In the genomic region with DNA sequence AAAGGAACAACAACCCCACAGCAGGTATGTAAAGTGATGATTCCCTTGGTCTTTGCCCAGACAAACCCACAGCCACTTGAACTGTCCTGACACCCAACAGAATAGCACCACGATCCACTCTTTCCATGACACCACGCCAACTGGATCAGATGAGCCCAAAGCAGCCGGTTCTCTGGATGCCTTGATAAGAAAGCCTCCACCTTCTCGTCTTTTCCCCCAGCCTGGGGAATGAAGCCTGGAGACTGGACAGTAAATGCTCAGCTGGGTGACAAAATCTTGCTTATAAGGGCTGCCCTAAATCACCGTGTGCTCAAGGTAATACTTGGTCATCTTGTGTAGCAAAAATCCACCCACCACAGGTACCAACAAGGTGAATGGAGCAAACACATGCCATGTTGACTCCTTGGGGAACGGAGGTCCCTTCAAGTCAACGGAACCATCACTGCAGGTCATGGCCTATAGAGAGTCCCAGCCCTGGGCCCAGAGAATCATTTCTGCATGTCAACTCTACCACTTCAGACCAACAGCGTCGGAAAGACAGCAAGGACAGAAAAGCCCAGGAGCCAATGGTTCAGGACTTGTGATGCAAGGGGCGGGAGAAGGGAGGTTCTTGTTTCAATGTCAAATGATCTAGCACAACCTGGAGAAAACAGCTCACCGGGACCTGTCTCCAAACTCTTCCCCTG, we compare ENCODE assay signal across 26 cellular contexts. TPM values are rescaled to one million over a fixed set of nuclear protein-coding genes. Genes with fewer than 3 reads are reported as not detected.
A peak's percentile ranks its signal among the peaks of the same experiment; 100 is the strongest.
DNase-seq lines count a peak whose midpoint lies in the region; ATAC-seq, FAIRE-seq and TF ChIP-seq lines count a peak whose summit lies in the region.
"Had no signal": no experiment of that assay in that cellular context is flagged by ENCODE, and none has a peak within 500 bp of the region (broad histone marks: within the 10 kb centered on the region; RNA-seq: fewer than 3 reads in every experiment).

No MANE protein-coding gene starts in this region.

- H2AFZ ChIP-seq in K562 (ENCODE audit: low read depth, low read length) = no peak overlapping the region

- no peak overlapping the region for H3K4me2 ChIP-seq in BLaER1
- H3K4me2 ChIP-seq in K562 (ENCODE audit: insufficient read depth, low read length) = no peak overlapping the region; the same call in 1 of the 2 replicates

- no peaks in the 10 kb centered on the region for H3K9me1 ChIP-seq in K562 (ENCODE audit: control insufficient read depth, insufficient read depth, low read length)

- no peak for TF ChIP-seq CTCF in K562 (IDR thresholded peaks at IDR 0.05 in 2 of 3, conservative IDR thresholded peaks at IDR 0.05 in 1 of 3; ENCODE audit: insufficient read depth in 2 of 3, low read depth in 1 of 3, low read length in 3 of 3)

- no peak for TF ChIP-seq EP300 in K562 (IDR thresholded peaks at IDR 0.05; ENCODE audit: low read length)

- peaks cover 44% of the 10 kb centered on the region for H3K36me3 Mint-ChIP-seq in activated CD8-positive, alpha-beta memory T cell treated with anti-CD3 and anti-CD28 coated beads, Interleukin-2, amount 10 ng/mL, durations not matched to agents 7 days and 5 days
- H3K36me3 Mint-ChIP-seq: CD4-positive, CD25-positive, alpha-beta regulatory T cell had no signal

- peak overlapping the region; percentile 33; the same call in 1 of the 2 replicates for H3K27ac ChIP-seq in BLaER1
- no peak overlapping the region for H3K27ac ChIP-seq in K562 (ENCODE audit: extremely low read depth, low read depth, low read length)
- no peak overlapping the region for H3K27ac ChIP-seq in SJCRH30
- H3K27ac ChIP-seq: RWPE1 had no signal

- 43% methylated on average over 11 of the region's 11 CpGs for WGBS in K562 (ENCODE audit: insufficient coverage, low coverage, missing lambda C conversion rate)

- H3K9me3 ChIP-seq in BLaER1 (peaks cover 31% of the 10 kb centered on the region), K562 (replicated peaks; ENCODE audit: control insufficient read depth, insufficient read depth, low read depth, low read length) (no peaks in the 10 kb centered on the region), SJCRH30 (replicated peaks) (no peaks in the 10 kb centered on the region)
- H3K9me3 ChIP-seq: BE2C had no signal

- POLR2A ChIA-PET in K562 (lab: Yijun Ruan, JAX) = interaction anchor here (1.8 kb wide), 1 partner anchor 11 kb away, joined by 7 read pairs; no protein-coding TSS in a partner anchor

- H3K79me2 ChIP-seq in K562 (ENCODE audit: control insufficient read depth, insufficient read depth, low read length) = peaks cover 29% of the 10 kb centered on the region

- H3K9ac ChIP-seq in BLaER1 = no peak overlapping the region
- H3K9ac ChIP-seq in K562 (ENCODE audit: insufficient read depth in 1 of 2, low read depth in 2 of 2, low read length in 2 of 2) = no peak overlapping the region

- DNase-seq in activated CD8-positive, alpha-beta memory T cell treated with anti-CD3 and anti-CD28 coated beads, Interleukin-2, amount 10 ng/mL, durations not matched to agents 7 days and 5 days = no peak
- no peak for DNase-seq in activated CD8-positive, alpha-beta memory T cell treated with anti-CD3 and anti-CD28 coated beads, Interleukin-2, amount 50 U/mL, for 4 hours
- DNase-seq in H7 (peak; percentile 12), K562 (ENCODE audit: extremely low read depth in 1 of 4, low spot score in 3 of 4) (no peak), SJCRH30 (no peak), NCI-H1092 treated with DMSO at 0.1 percent for 48 hours (lab: John Stamatoyannopoulos, UW) (no peak)
- DNase-seq: BE2C; CD4-positive, CD25-positive, alpha-beta regulatory T cell; COR-L47; DMS 273 treated with DMSO at 0.1 percent for 48 hours; DMS79 treated with DMSO at 0.1 percent for 48 hours; H9; HFFc6; MM.1S; NCI-H1048; NCI-H1436; NCI-H2029; NCI-H226; NCI-H524; NCI-H774; NK-92 treated with Interleukin-12 subunit alpha and Interleukin-12 subunit beta, amount 100 ng/mL, for 24 hours; SIG-M5 had no signal

- no peak for ATAC-seq in activated CD8-positive, alpha-beta memory T cell treated with anti-CD3 and anti-CD28 coated beads, Interleukin-2, amount 10 ng/mL, durations not matched to agents 7 days and 5 days
- ATAC-seq in K562 = no peak
- ATAC-seq: GM12878 had no signal

- in situ Hi-C loops in K562 (cut with MboI) = no loop called here

- intact Hi-C loops in K562 (cut with micrococcal nuclease) = no loop called here

- H3K4me1 ChIP-seq in BLaER1 (peaks cover 67% of the 10 kb centered on the region), K562 (replicated peaks in 1 of 2; ENCODE audit: control insufficient read depth in 2 of 2, insufficient read depth in 2 of 2, low read length in 2 of 2) (peaks cover 12 to 25% of the 10 kb centered on the region in 2 experiments; a peak in 4 of 5 replicates), SJCRH30 (peaks cover 34% of the 10 kb centered on the region)
- H3K4me1 ChIP-seq: BE2C had no signal

- peaks cover 65% of the 10 kb centered on the region for H3K4me1 Mint-ChIP-seq in activated CD8-positive, alpha-beta memory T cell treated with anti-CD3 and anti-CD28 coated beads, Interleukin-2, amount 10 ng/mL, durations not matched to agents 7 days and 5 days

- H3K9me3 Mint-ChIP-seq in activated CD8-positive, alpha-beta memory T cell treated with anti-CD3 and anti-CD28 coated beads, Interleukin-2, amount 10 ng/mL, durations not matched to agents 7 days and 5 days (ENCODE audit: low read depth) = no peaks in the 10 kb centered on the region
- H3K9me3 Mint-ChIP-seq: CD4-positive, CD25-positive, alpha-beta regulatory T cell; H9 had no signal

- no peaks in the 10 kb centered on the region for H4K20me1 ChIP-seq in BLaER1
- no peaks in the 10 kb centered on the region for H4K20me1 ChIP-seq in K562 (replicated peaks; ENCODE audit: control insufficient read depth, insufficient read depth, low read length)

- CTCF ChIA-PET in activated CD8-positive, alpha-beta memory T cell treated with anti-CD3 and anti-CD28 coated beads, Interleukin-2, amount 10 ng/mL, durations not matched to agents 7 days and 5 days (lab: Charles Lee) = interaction anchor here (2.1 kb wide), 1 partner anchor 10 kb away, joined by 10 read pairs; no protein-coding TSS in a partner anchor
- CTCF ChIA-PET in K562 (lab: Yijun Ruan, JAX; ENCODE audit: low intra/inter-chr PET ratio) = no interaction called here

- H3K4me3 ChIP-seq in BLaER1 (no peak overlapping the region), H7 (ENCODE audit: insufficient read depth, low read depth, low read length) (no peak overlapping the region), K562 (no peak overlapping the region), SJCRH30 (no peak overlapping the region)
- H3K4me3 ChIP-seq: GM12878 had no signal

- H3K4me3 Mint-ChIP-seq in activated CD8-positive, alpha-beta memory T cell treated with anti-CD3 and anti-CD28 coated beads, Interleukin-2, amount 10 ng/mL, durations not matched to agents 7 days and 5 days = no peak overlapping the region
- H3K4me3 Mint-ChIP-seq: CD4-positive, CD25-positive, alpha-beta regulatory T cell; H9; HFFc6 had no signal

- peak overlapping the region; percentile 50 for H3K27ac Mint-ChIP-seq in activated CD8-positive, alpha-beta memory T cell treated with anti-CD3 and anti-CD28 coated beads, Interleukin-2, amount 10 ng/mL, durations not matched to agents 7 days and 5 days
- H3K27ac Mint-ChIP-seq: CD4-positive, CD25-positive, alpha-beta regulatory T cell; H9; HFFc6 had no signal

- H3K27me3 ChIP-seq in BLaER1 = no peaks in the 10 kb centered on the region
- no peaks in the 10 kb centered on the region for H3K27me3 ChIP-seq in H7 (ENCODE audit: control insufficient read depth, insufficient read depth, low read length)
- no peaks in the 10 kb centered on the region for H3K27me3 ChIP-seq in K562 (ENCODE audit: control insufficient read depth in 2 of 2, insufficient read depth in 2 of 2, low read length in 2 of 2)
- H3K27me3 ChIP-seq in SJCRH30 = no peaks in the 10 kb centered on the region
- H3K27me3 ChIP-seq: BE2C had no signal

- TF ChIP-seq RAD21 in K562 (CRISPR knock-in tag; conservative IDR thresholded peaks at IDR 0.05 in 1 of 2, IDR thresholded peaks at IDR 0.05 in 1 of 2) = no peak

- BruUV-seq in K562 (replicated peaks; lab: Mats Ljungman, UMichigan) = no TSS peak

- H3K36me3 ChIP-seq in BLaER1 (no peaks in the 10 kb centered on the region), H7 (replicated peaks; ENCODE audit: control insufficient read depth, insufficient read depth, low read length) (no peaks in the 10 kb centered on the region), K562 (ENCODE audit: control insufficient read depth, insufficient read depth, low read length) (no peaks in the 10 kb centered on the region), SJCRH30 (no peaks in the 10 kb centered on the region)
- H3K36me3 ChIP-seq: BE2C had no signal

- FAIRE-seq in K562 (lab: Jason Lieb, UNC) = no peak
- FAIRE-seq: GM12878 had no signal

- H3K27me3 Mint-ChIP-seq in activated CD8-positive, alpha-beta memory T cell treated with anti-CD3 and anti-CD28 coated beads, Interleukin-2, amount 10 ng/mL, durations not matched to agents 7 days and 5 days = no peaks in the 10 kb centered on the region

- TF ChIP-seq POLR2A in K562 (conservative IDR thresholded peaks at IDR 0.05) = no peak

TF ChIP-seq in K562, 482 proteins besides CTCF, POLR2A, EP300 and RAD21 (continues in another document):
- TF ChIP-seq HDAC3 (IDR thresholded peaks at IDR 0.05; ENCODE audit: borderline replicate concordance, partially characterized antibody) = no peak
- TF ChIP-seq EZH2 (IDR thresholded peaks at IDR 0.05; ENCODE audit: borderline replicate concordance, low read depth, low read length) = no peak

RNA-seq across cellular contexts. Expression of a gene that starts 2.2 kb away (rescaled TPM):
- total RNA-seq in activated CD8-positive, alpha-beta memory T cell treated with anti-CD3 and anti-CD28 coated beads, Interleukin-2, amount 10 ng/mL, durations not matched to agents 7 days and 5 days = 1 to 10 TPM; 3.6 to 6.1 TPM
- 0.03 and 0.48 TPM in 2 replicates for total RNA-seq in H7 (2014; rRNA removed; shearing (Covaris generic))
- total RNA-seq in K562 (2011; cell fraction: chromatin; rRNA removed; ENCODE audit: low replicate concordance) = 40.0 and 48.8 TPM in 2 replicates
- total RNA-seq in K562 (2011; cell fraction: nucleolus; rRNA removed) = 28.2 and 29.6 TPM in 2 replicates
- total RNA-seq in K562 (2011; cell fraction: nucleoplasm; rRNA removed) = 24.7 and 29.3 TPM in 2 replicates
- total RNA-seq in K562 (2014; rRNA removed) = 6.7 TPM in 2 replicates
- total RNA-seq in K562 (2014; rRNA removed; fragmentation: Illumina TruSeq; extraction: Trizol) = 4.0 TPM in 2 replicates
- 4.3 and 4.9 TPM in 2 replicates for total RNA-seq in K562 (2015; rRNA removed; fragmentation: Illumina TruSeq; extraction: Trizol)
- total RNA-seq in K562 (2021) = 5.8 and 7.0 TPM in 2 replicates
- polyA plus RNA-seq in K562 (2011; rRNA removed) = 1.9 and 2.4 TPM in 2 replicates
- polyA plus RNA-seq in K562 (2011; cell fraction: cytosol; rRNA removed) = 1.4 and 1.8 TPM in 2 replicates
- 7.0 and 10.1 TPM in 2 replicates for polyA plus RNA-seq in K562 (2011; cell fraction: nucleus; rRNA removed)
- polyA plus RNA-seq in K562 (2012) = 4.8 and 23.9 TPM in 2 replicates
- 5.5 and 5.7 TPM in 2 replicates for polyA plus RNA-seq in K562 (2014; fragmentation: Illumina TruSeq; extraction: Trizol)
- polyA plus RNA-seq in K562 (2014; fragmentation: Nextera tagmentation; extraction: Ambion mirVana) = under 1 TPM; 0.06 to 0.18 TPM
- 4.8 and 5.0 TPM in 2 replicates for polyA plus RNA-seq in K562 (2014; rRNA removed)
- 5.6 TPM in 2 replicates for polyA minus RNA-seq in K562 (2011; rRNA and poly(A)+ RNA removed)
- polyA minus RNA-seq in K562 (2011; cell fraction: cytosol; rRNA and poly(A)+ RNA removed) = 2.5 and 3.9 TPM in 2 replicates
- 7.8 and 10.0 TPM in 2 replicates for polyA minus RNA-seq in K562 (2011; cell fraction: nucleus; rRNA and poly(A)+ RNA removed)
- 32.4 and 40.6 TPM in 2 replicates for total RNA-seq in SJCRH30 (2014; rRNA removed; shearing (Covaris generic))
- total RNA-seq: A673 had no signal
